1 cellular context compared by ENCODE assay signal in genomic region chr5:75510836-75511434, GRCh38.
TF ChIP-seq lines count a peak whose summit lies in the region.

No MANE protein-coding gene starts in this region.

TF ChIP-seq in K562, 482 proteins besides CTCF, POLR2A, EP300 and RAD21 (continued from another document):
- peak; percentile 50 for TF ChIP-seq NKRF (IDR thresholded peaks at IDR 0.05; ENCODE audit: borderline replicate concordance)
